ENCODE assay signal across 1 cellular context in genomic region chr11:3834349-3835099, GRCh38.
TF ChIP-seq lines count a peak whose summit lies in the region.

No MANE protein-coding gene starts in this region.

TF ChIP-seq in K562, 482 proteins besides CTCF, POLR2A, EP300 and RAD21 (continues in another document):
- TF ChIP-seq HDAC1 (IDR thresholded peaks at IDR 0.05) = peak; percentile 21 to 77; a peak in 2 of 4 replicates
- TF ChIP-seq TFAP4 (CRISPR knock-in tag; IDR thresholded peaks at IDR 0.05; ENCODE audit: borderline replicate concordance) = peak; percentile 65; the same call in 1 of the 2 replicates
- TF ChIP-seq ZNF134 (CRISPR knock-in tag; conservative IDR thresholded peaks at IDR 0.05) = peak; percentile 40; the same call in 1 of the 2 replicates
- TF ChIP-seq CBX3 (IDR thresholded peaks at IDR 0.05; ENCODE audit: borderline replicate concordance in 1 of 2, low read length in 2 of 2) = peak in 1 of 2 experiments; percentile 81; a peak in 2 of 3 replicates
- TF ChIP-seq YY1 (IDR thresholded peaks at IDR 0.05; ENCODE audit: borderline replicate concordance in 1 of 3, control insufficient read depth in 1 of 3, extremely low read depth in 1 of 3, insufficient read depth in 3 of 3, insufficient read length in 1 of 3, insufficient replicate concordance in 2 of 3, low read depth in 1 of 3, low read length in 2 of 3) = peak in 2 of 3 experiments; percentile 33 to 62
- TF ChIP-seq USF2 (CRISPR knock-in tag; IDR thresholded peaks at IDR 0.05) = no peak
- no peak for TF ChIP-seq NCOA6 (IDR thresholded peaks at IDR 0.05)
- no peak for TF ChIP-seq HMG20B (CRISPR knock-in tag; IDR thresholded peaks at IDR 0.05)
- TF ChIP-seq GTF2A2 (tag; IDR thresholded peaks at IDR 0.05) = no peak
- peak; percentile 63 for TF ChIP-seq STAT5A (IDR thresholded peaks at IDR 0.05; ENCODE audit: borderline replicate concordance, low read length)
- peak; percentile 84 for TF ChIP-seq MTA3 (IDR thresholded peaks at IDR 0.05; ENCODE audit: borderline replicate concordance)
- TF ChIP-seq ZNF444 (CRISPR knock-in tag; IDR thresholded peaks at IDR 0.05) = peak; percentile 72; the same call in 1 of the 2 replicates
- TF ChIP-seq XRCC5 (IDR thresholded peaks at IDR 0.05; ENCODE audit: low read depth, low read length) = peak; percentile 70; the same call in 1 of the 2 replicates
- TF ChIP-seq RBBP5 (IDR thresholded peaks at IDR 0.05; ENCODE audit: borderline replicate concordance, insufficient read depth, low read length, poor library complexity, severe bottlenecking) = peak; percentile 38
- TF ChIP-seq GABPA (tag; conservative IDR thresholded peaks at IDR 0.05; ENCODE audit: low read depth) = peak; percentile 81
- no peak for TF ChIP-seq ELF1 (tag; IDR thresholded peaks at IDR 0.05)
- TF ChIP-seq RB1 (IDR thresholded peaks at IDR 0.05; ENCODE audit: low read depth) = 0 out of 2 replicates have a peak, but pooled peaks have one; percentile 20
- TF ChIP-seq ZBTB40 (IDR thresholded peaks at IDR 0.05) = peak; percentile 44; the same call in 1 of the 2 replicates
- no peak for TF ChIP-seq ZBTB40 (CRISPR knock-in tag; IDR thresholded peaks at IDR 0.05)
- peak; percentile 8; the same call in 1 of the 2 replicates for TF ChIP-seq ZNF75A (CRISPR knock-in tag; IDR thresholded peaks at IDR 0.05)
- TF ChIP-seq NFIX (CRISPR knock-in tag; IDR thresholded peaks at IDR 0.05; ENCODE audit: low read depth) = no peak
- TF ChIP-seq RFX7 (CRISPR knock-in tag; IDR thresholded peaks at IDR 0.05) = peak; percentile 22; the same call in 1 of the 2 replicates
- TF ChIP-seq HMBOX1 (IDR thresholded peaks at IDR 0.05) = peak; percentile 77
- TF ChIP-seq MYNN (IDR thresholded peaks at IDR 0.05) = peak; percentile 93
- no peak for TF ChIP-seq MYNN (CRISPR knock-in tag; IDR thresholded peaks at IDR 0.05)
- no peak for TF ChIP-seq THAP12 (CRISPR knock-in tag; IDR thresholded peaks at IDR 0.05)
- TF ChIP-seq ZNF318 (IDR thresholded peaks at IDR 0.05; ENCODE audit: borderline replicate concordance in 1 of 2, low read depth in 1 of 2) = peak in 1 of 2 experiments; percentile 58; a peak in 1 of 4 replicates
- TF ChIP-seq ETS1 (conservative IDR thresholded peaks at IDR 0.05; ENCODE audit: control insufficient read depth, low read depth, low read length) = peak; percentile 86
